ENCODE assay signal across 8 cellular contexts in genomic region chr1:9201421-9202239, GRCh38. TPM values are rescaled to one million over a fixed set of nuclear protein-coding genes. Genes with fewer than 3 reads are reported as not detected.
A peak's percentile ranks its signal among the peaks of the same experiment; 100 is the strongest.
DNase-seq lines count a peak whose midpoint lies in the region; ATAC-seq and TF ChIP-seq lines count a peak whose summit lies in the region.

No MANE protein-coding gene starts in this region.

- no peaks in the 10 kb centered on the region for H3K36me3 Mint-ChIP-seq in activated CD8-positive, alpha-beta T cell treated with anti-CD3 and anti-CD28 coated beads, Interleukin-2, amount 10 ng/mL, durations not matched to agents 7 days and 5 days (ENCODE audit: low read depth)

- H3K9me3 ChIP-seq in right cardiac atrium (ENCODE audit: control insufficient read depth, low read length): no peaks in the 10 kb centered on the region
- no peaks in the 10 kb centered on the region for H3K9me3 ChIP-seq in smooth muscle cell (replicated peaks; ENCODE audit: low read depth)

- ATAC-seq in Right ventricle myocardium inferior (peak; percentile 47), right cardiac atrium (peak in 1 of 2 donors; percentile 34), HG02885 (IDR thresholded peaks at IDR 0.05; ENCODE audit: poor library complexity, unreplicated experiment) (no peak), GM18867 (IDR thresholded peaks at IDR 0.05; ENCODE audit: unreplicated experiment) (no peak)
- no peak for ATAC-seq in activated CD8-positive, alpha-beta T cell treated with anti-CD3 and anti-CD28 coated beads, Interleukin-2, amount 10 ng/mL, durations not matched to agents 7 days and 5 days

- 3% methylated on average over 24 of the region's 24 CpGs for WGBS in right cardiac atrium
- WGBS in smooth muscle cell (ENCODE audit: low lambda C conversion rate): 7% methylated on average over 23 of the region's 24 CpGs

- H3K4me3 Mint-ChIP-seq in activated CD8-positive, alpha-beta T cell treated with anti-CD3 and anti-CD28 coated beads, Interleukin-2, amount 10 ng/mL, durations not matched to agents 7 days and 5 days: peak overlapping the region; percentile 25

- peak overlapping the region; percentile 82 for H2AFZ ChIP-seq in smooth muscle cell (ENCODE audit: low read depth)

- peaks cover 82% of the 10 kb centered on the region for H3K27me3 Mint-ChIP-seq in activated CD8-positive, alpha-beta T cell treated with anti-CD3 and anti-CD28 coated beads, Interleukin-2, amount 10 ng/mL, durations not matched to agents 7 days and 5 days (ENCODE audit: low read depth)

- CTCF ChIA-PET in activated CD8-positive, alpha-beta T cell treated with anti-CD3 and anti-CD28 coated beads, Interleukin-2, amount 10 ng/mL, durations not matched to agents 7 days and 5 days (lab: Charles Lee): interaction anchor here (0.7 to 2.3 kb wide), 7 partner anchors 14 to 197 kb away, joined by 3 to 13 read pairs (median 6); no protein-coding TSS in a partner anchor

- H3K9ac ChIP-seq in smooth muscle cell (ENCODE audit: low read depth): peak overlapping the region; percentile 41

- no peaks in the 10 kb centered on the region for H3K36me3 ChIP-seq in smooth muscle cell (ENCODE audit: low read depth)

- intact Hi-C loops in Right ventricle myocardium inferior (cut with DNase I): no loop called here
- intact Hi-C loops in cardiac septum (cut with DNase I): no loop called here
- intact Hi-C loops in right cardiac atrium (cut with DNase I): no loop called here

- no peaks in the 10 kb centered on the region for H3K27me3 ChIP-seq in right cardiac atrium (ENCODE audit: control insufficient read depth, insufficient read depth)
- H3K27me3 ChIP-seq in smooth muscle cell (ENCODE audit: low read depth): peaks cover 53% of the 10 kb centered on the region

- POLR2A ChIA-PET in activated CD8-positive, alpha-beta T cell treated with anti-CD3 and anti-CD28 coated beads, Interleukin-2, amount 10 ng/mL, durations not matched to agents 7 days and 5 days (lab: Charles Lee): interaction anchor here (1.1 kb wide), 1 partner anchor 33 kb away, joined by 3 read pairs; the partner anchor contains the start of gene H6PD

- H3K27ac ChIP-seq in right cardiac atrium (ENCODE audit: low read length) (no peak overlapping the region), smooth muscle cell (ENCODE audit: low read depth) (peak overlapping the region; percentile 25)

- peak overlapping the region; percentile 91 for H3K4me2 ChIP-seq in smooth muscle cell

- H3K4me1 Mint-ChIP-seq in activated CD8-positive, alpha-beta T cell treated with anti-CD3 and anti-CD28 coated beads, Interleukin-2, amount 10 ng/mL, durations not matched to agents 7 days and 5 days (ENCODE audit: low read depth): peaks cover 35% of the 10 kb centered on the region

- peaks cover 5% of the 10 kb centered on the region for H3F3A ChIP-seq in smooth muscle cell (ENCODE audit: low read depth)

- H3K79me2 ChIP-seq in smooth muscle cell (ENCODE audit: low read depth): no peaks in the 10 kb centered on the region

- H4K20me1 ChIP-seq in smooth muscle cell (ENCODE audit: low read depth): no peaks in the 10 kb centered on the region

- no peak overlapping the region for H3K27ac Mint-ChIP-seq in activated CD8-positive, alpha-beta T cell treated with anti-CD3 and anti-CD28 coated beads, Interleukin-2, amount 10 ng/mL, durations not matched to agents 7 days and 5 days

- no peak for TF ChIP-seq CTCF in smooth muscle cell (IDR thresholded peaks at IDR 0.05; ENCODE audit: borderline replicate concordance, insufficient read depth, poor library complexity, severe bottlenecking)

- DNase-seq in Right ventricle myocardium inferior (ENCODE audit: missing footprints): no peak
- no peak for DNase-seq in cardiac septum (ENCODE audit: low spot score)
- peak; percentile 42 for DNase-seq in activated CD8-positive, alpha-beta T cell treated with anti-CD3 and anti-CD28 coated beads, Interleukin-2, amount 10 ng/mL, durations not matched to agents 7 days and 5 days
- peak in 2 of 3 donors; percentile 60 to 67 for DNase-seq in right cardiac atrium
- peak; percentile 52 for DNase-seq in smooth muscle cell (lab: John Stamatoyannopoulos, UW; ENCODE audit: unreplicated experiment)
- no peak for DNase-seq in kidney glomerular epithelial cell (lab: John Stamatoyannopoulos, UW)

- no peaks in the 10 kb centered on the region for H3K9me3 Mint-ChIP-seq in activated CD8-positive, alpha-beta T cell treated with anti-CD3 and anti-CD28 coated beads, Interleukin-2, amount 10 ng/mL, durations not matched to agents 7 days and 5 days (ENCODE audit: insufficient read depth)

- H3K4me1 ChIP-seq in right cardiac atrium (ENCODE audit: control insufficient read depth, insufficient read depth, low read length): peaks cover 2% of the 10 kb centered on the region
- peaks cover 19% of the 10 kb centered on the region for H3K4me1 ChIP-seq in smooth muscle cell (ENCODE audit: low read depth)

- H3K4me3 ChIP-seq in right cardiac atrium (ENCODE audit: low read length) (peak overlapping the region; percentile 1), smooth muscle cell (peak overlapping the region; percentile 55)

RNA-seq across cellular contexts. Expression of gene H6PD, which starts 32.9 kb away (rescaled TPM):
- total RNA-seq in Right ventricle myocardium inferior: 18.7 TPM
- 28.9 TPM for total RNA-seq in cardiac septum
- 10 to 100 TPM in 1 of 2 experiments, 1 to 10 TPM in 1; 9.7 to 10.2 TPM for total RNA-seq in activated CD8-positive, alpha-beta T cell treated with anti-CD3 and anti-CD28 coated beads, Interleukin-2, amount 10 ng/mL, durations not matched to agents 7 days and 5 days
- total RNA-seq in right cardiac atrium: 10 to 100 TPM; 29.8 to 39.8 (median 34.9) TPM
- polyA plus RNA-seq in right cardiac atrium: 27.0 TPM
- 15.1 and 17.3 TPM in 2 replicates for total RNA-seq in smooth muscle cell
- polyA plus RNA-seq in smooth muscle cell: 13.6 and 15.3 TPM in 2 replicates

Comparison
In these comparisons a context has a peak if more than half of its experiments do, and no peak if none do; other contexts are left out.
1. DNase-seq: peak in activated CD8-positive, alpha-beta T cell treated with anti-CD3 and anti-CD28 coated beads, Interleukin-2, amount 10 ng/mL, durations not matched to agents 7 days and 5 days (single experiment), right cardiac atrium (2 of 3) and smooth muscle cell (single experiment); none in Right ventricle myocardium inferior (single experiment), cardiac septum (single experiment) and kidney glomerular epithelial cell (single experiment).